In genomic region chr16:1290860-1291575, GRCh38 we compare ENCODE assay signal across 1 cellular context.
TF ChIP-seq lines count a peak whose summit lies in the region.

No MANE protein-coding gene starts in this region.

TF ChIP-seq in HepG2, 621 proteins besides CTCF, POLR2A, EP300 and RAD21 (continued from another document and continues in another):
- TF ChIP-seq, protein P1, sequence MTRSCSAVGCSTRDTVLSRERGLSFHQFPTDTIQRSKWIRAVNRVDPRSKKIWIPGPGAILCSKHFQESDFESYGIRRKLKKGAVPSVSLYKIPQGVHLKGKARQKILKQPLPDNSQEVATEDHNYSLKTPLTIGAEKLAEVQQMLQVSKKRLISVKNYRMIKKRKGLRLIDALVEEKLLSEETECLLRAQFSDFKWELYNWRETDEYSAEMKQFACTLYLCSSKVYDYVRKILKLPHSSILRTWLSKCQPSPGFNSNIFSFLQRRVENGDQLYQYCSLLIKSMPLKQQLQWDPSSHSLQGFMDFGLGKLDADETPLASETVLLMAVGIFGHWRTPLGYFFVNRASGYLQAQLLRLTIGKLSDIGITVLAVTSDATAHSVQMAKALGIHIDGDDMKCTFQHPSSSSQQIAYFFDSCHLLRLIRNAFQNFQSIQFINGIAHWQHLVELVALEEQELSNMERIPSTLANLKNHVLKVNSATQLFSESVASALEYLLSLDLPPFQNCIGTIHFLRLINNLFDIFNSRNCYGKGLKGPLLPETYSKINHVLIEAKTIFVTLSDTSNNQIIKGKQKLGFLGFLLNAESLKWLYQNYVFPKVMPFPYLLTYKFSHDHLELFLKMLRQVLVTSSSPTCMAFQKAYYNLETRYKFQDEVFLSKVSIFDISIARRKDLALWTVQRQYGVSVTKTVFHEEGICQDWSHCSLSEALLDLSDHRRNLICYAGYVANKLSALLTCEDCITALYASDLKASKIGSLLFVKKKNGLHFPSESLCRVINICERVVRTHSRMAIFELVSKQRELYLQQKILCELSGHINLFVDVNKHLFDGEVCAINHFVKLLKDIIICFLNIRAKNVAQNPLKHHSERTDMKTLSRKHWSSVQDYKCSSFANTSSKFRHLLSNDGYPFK (CRISPR knock-in tag; IDR thresholded peaks at IDR 0.05; ENCODE audit: borderline replicate concordance): no peak
- TF ChIP-seq TCF7L2 (IDR thresholded peaks at IDR 0.05; ENCODE audit: low read depth, low read length) (no peak), KDM1A (CRISPR knock-in tag; IDR thresholded peaks at IDR 0.05) (no peak), ZNF737 (CRISPR knock-in tag; IDR thresholded peaks at IDR 0.05; ENCODE audit: borderline replicate concordance) (no peak), CCAR2 (optimal IDR thresholded peaks at IDR 0.05; ENCODE audit: low read depth, low read length) (no peak), ZNF792 (CRISPR knock-in tag; IDR thresholded peaks at IDR 0.05) (peak; percentile 68; the same call in 1 of the 2 replicates), ARID2 (CRISPR knock-in tag; IDR thresholded peaks at IDR 0.05; ENCODE audit: borderline replicate concordance) (no peak), ATF7-NPFF (CRISPR knock-in tag; IDR thresholded peaks at IDR 0.05; ENCODE audit: low read depth) (no peak), ZNF441 (CRISPR knock-in tag; IDR thresholded peaks at IDR 0.05; ENCODE audit: borderline replicate concordance) (peak; percentile 86), NFKBIZ (CRISPR knock-in tag; IDR thresholded peaks at IDR 0.05) (no peak), KLF6 (CRISPR knock-in tag; IDR thresholded peaks at IDR 0.05) (no peak), HINFP (CRISPR knock-in tag; IDR thresholded peaks at IDR 0.05; ENCODE audit: low read depth) (no peak), RBM22 (optimal IDR thresholded peaks at IDR 0.05; ENCODE audit: low read length) (no peak), FOXK1 (CRISPR knock-in tag; IDR thresholded peaks at IDR 0.05; ENCODE audit: borderline replicate concordance, low read depth) (no peak), EHMT2 (IDR thresholded peaks at IDR 0.05; ENCODE audit: borderline replicate concordance, low read depth, low read length) (no peak), NRL (CRISPR knock-in tag; IDR thresholded peaks at IDR 0.05; ENCODE audit: borderline replicate concordance) (no peak), KDM4B (CRISPR knock-in tag; IDR thresholded peaks at IDR 0.05) (no peak), HOXD1 (CRISPR knock-in tag; IDR thresholded peaks at IDR 0.05) (no peak), NFIB (CRISPR knock-in tag; IDR thresholded peaks at IDR 0.05; ENCODE audit: borderline replicate concordance) (no peak), CENPBD1 (CRISPR knock-in tag; IDR thresholded peaks at IDR 0.05; ENCODE audit: borderline replicate concordance, low read depth) (no peak), ARID4A (CRISPR knock-in tag; IDR thresholded peaks at IDR 0.05; ENCODE audit: borderline replicate concordance) (no peak), ZNF367 (CRISPR knock-in tag; IDR thresholded peaks at IDR 0.05; ENCODE audit: borderline replicate concordance) (no peak), NFAT5 (CRISPR knock-in tag; IDR thresholded peaks at IDR 0.05) (no peak), ZBTB7A (CRISPR knock-in tag; IDR thresholded peaks at IDR 0.05) (no peak), ZFP37 (CRISPR knock-in tag; IDR thresholded peaks at IDR 0.05; ENCODE audit: borderline replicate concordance) (no peak), MEIS1 (CRISPR knock-in tag; IDR thresholded peaks at IDR 0.05; ENCODE audit: borderline replicate concordance) (no peak), ZNF160 (CRISPR knock-in tag; IDR thresholded peaks at IDR 0.05) (no peak), CHD2 (IDR thresholded peaks at IDR 0.05; ENCODE audit: low read depth, low read length) (no peak), ZFP36L1 (CRISPR knock-in tag; IDR thresholded peaks at IDR 0.05) (no peak), CEBPG (CRISPR knock-in tag; IDR thresholded peaks at IDR 0.05) (no peak), SP140L (CRISPR knock-in tag; IDR thresholded peaks at IDR 0.05; ENCODE audit: borderline replicate concordance) (no peak), ATRX (CRISPR knock-in tag; IDR thresholded peaks at IDR 0.05; ENCODE audit: borderline replicate concordance) (no peak)
- TF ChIP-seq, protein P2, sequence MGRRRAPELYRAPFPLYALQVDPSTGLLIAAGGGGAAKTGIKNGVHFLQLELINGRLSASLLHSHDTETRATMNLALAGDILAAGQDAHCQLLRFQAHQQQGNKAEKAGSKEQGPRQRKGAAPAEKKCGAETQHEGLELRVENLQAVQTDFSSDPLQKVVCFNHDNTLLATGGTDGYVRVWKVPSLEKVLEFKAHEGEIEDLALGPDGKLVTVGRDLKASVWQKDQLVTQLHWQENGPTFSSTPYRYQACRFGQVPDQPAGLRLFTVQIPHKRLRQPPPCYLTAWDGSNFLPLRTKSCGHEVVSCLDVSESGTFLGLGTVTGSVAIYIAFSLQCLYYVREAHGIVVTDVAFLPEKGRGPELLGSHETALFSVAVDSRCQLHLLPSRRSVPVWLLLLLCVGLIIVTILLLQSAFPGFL (CRISPR knock-in tag; IDR thresholded peaks at IDR 0.05): no peak
- TF ChIP-seq, protein P3, sequence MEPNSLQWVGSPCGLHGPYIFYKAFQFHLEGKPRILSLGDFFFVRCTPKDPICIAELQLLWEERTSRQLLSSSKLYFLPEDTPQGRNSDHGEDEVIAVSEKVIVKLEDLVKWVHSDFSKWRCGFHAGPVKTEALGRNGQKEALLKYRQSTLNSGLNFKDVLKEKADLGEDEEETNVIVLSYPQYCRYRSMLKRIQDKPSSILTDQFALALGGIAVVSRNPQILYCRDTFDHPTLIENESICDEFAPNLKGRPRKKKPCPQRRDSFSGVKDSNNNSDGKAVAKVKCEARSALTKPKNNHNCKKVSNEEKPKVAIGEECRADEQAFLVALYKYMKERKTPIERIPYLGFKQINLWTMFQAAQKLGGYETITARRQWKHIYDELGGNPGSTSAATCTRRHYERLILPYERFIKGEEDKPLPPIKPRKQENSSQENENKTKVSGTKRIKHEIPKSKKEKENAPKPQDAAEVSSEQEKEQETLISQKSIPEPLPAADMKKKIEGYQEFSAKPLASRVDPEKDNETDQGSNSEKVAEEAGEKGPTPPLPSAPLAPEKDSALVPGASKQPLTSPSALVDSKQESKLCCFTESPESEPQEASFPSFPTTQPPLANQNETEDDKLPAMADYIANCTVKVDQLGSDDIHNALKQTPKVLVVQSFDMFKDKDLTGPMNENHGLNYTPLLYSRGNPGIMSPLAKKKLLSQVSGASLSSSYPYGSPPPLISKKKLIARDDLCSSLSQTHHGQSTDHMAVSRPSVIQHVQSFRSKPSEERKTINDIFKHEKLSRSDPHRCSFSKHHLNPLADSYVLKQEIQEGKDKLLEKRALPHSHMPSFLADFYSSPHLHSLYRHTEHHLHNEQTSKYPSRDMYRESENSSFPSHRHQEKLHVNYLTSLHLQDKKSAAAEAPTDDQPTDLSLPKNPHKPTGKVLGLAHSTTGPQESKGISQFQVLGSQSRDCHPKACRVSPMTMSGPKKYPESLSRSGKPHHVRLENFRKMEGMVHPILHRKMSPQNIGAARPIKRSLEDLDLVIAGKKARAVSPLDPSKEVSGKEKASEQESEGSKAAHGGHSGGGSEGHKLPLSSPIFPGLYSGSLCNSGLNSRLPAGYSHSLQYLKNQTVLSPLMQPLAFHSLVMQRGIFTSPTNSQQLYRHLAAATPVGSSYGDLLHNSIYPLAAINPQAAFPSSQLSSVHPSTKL (CRISPR knock-in tag; IDR thresholded peaks at IDR 0.05): peak; percentile 25; the same call in 1 of the 2 replicates
- TF ChIP-seq, protein P4, sequence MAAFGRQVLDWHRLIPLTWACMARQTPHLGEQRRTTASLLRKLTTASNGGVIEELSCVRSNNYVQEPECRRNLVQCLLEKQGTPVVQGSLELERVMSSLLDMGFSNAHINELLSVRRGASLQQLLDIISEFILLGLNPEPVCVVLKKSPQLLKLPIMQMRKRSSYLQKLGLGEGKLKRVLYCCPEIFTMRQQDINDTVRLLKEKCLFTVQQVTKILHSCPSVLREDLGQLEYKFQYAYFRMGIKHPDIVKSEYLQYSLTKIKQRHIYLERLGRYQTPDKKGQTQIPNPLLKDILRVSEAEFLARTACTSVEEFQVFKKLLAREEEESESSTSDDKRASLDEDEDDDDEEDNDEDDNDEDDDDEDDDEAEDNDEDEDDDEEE (CRISPR knock-in tag; IDR thresholded peaks at IDR 0.05): no peak
- TF ChIP-seq, protein P5, sequence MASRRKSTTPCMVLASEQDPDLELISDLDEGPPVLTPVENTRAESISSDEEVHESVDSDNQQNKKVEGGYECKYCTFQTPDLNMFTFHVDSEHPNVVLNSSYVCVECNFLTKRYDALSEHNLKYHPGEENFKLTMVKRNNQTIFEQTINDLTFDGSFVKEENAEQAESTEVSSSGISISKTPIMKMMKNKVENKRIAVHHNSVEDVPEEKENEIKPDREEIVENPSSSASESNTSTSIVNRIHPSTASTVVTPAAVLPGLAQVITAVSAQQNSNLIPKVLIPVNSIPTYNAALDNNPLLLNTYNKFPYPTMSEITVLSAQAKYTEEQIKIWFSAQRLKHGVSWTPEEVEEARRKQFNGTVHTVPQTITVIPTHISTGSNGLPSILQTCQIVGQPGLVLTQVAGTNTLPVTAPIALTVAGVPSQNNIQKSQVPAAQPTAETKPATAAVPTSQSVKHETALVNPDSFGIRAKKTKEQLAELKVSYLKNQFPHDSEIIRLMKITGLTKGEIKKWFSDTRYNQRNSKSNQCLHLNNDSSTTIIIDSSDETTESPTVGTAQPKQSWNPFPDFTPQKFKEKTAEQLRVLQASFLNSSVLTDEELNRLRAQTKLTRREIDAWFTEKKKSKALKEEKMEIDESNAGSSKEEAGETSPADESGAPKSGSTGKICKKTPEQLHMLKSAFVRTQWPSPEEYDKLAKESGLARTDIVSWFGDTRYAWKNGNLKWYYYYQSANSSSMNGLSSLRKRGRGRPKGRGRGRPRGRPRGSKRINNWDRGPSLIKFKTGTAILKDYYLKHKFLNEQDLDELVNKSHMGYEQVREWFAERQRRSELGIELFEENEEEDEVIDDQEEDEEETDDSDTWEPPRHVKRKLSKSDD (CRISPR knock-in tag; IDR thresholded peaks at IDR 0.05; ENCODE audit: low read depth): no peak
